9 cellular contexts compared by ENCODE assay signal in the genomic region with DNA sequence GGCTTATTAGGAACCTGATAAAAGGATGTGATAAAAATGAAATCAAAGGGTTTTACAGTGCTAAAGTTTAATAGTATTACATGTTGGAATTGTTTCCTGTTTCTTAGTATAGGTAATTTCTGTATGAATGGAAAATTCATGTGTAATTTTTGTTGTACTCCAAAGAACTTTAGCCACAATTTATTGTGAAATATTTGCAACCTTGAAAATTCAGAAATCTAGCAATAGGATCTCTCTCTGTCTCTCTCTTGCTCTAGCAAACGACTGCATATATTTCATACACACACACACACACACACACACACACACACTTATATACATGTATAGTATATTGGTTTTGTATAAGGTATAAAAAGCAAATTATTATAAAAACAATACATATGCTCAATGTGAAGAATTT. TPM values are rescaled to one million over a fixed set of nuclear protein-coding genes. Genes with fewer than 3 reads are reported as not detected.
DNase-seq lines count a peak whose midpoint lies in the region; ATAC-seq and TF ChIP-seq lines count a peak whose summit lies in the region.
"Had no signal": no experiment of that assay in that cellular context is flagged by ENCODE, and none has a peak within 500 bp of the region (broad histone marks: within the 10 kb centered on the region; RNA-seq: fewer than 3 reads in every experiment).

No MANE protein-coding gene starts in this region.

- CTCF ChIA-PET in Calu3 (lab: Charles Lee) (interaction anchor here (0.7 to 1.3 kb wide), 2 partner anchors 41 to 85 kb away, joined by 3 read pairs; no protein-coding TSS in a partner anchor), OCI-LY7 (lab: Charles Lee; ENCODE audit: unreplicated experiment) (interaction anchor here (0.7 kb wide), 1 partner anchor 15 kb away, joined by 3 read pairs; no protein-coding TSS in a partner anchor)

- H3K36me3 Mint-ChIP-seq in Calu3 (ENCODE audit: insufficient read depth, unreplicated experiment), result no peaks in the 10 kb centered on the region

- no peaks in the 10 kb centered on the region for H3K9me3 Mint-ChIP-seq in Calu3 (ENCODE audit: low read depth, unreplicated experiment)

- H3K79me2 ChIP-seq in OCI-LY7 (ENCODE audit: insufficient read depth, low read depth, low read length), result peaks cover 82% of the 10 kb centered on the region

- peak overlapping the region; percentile 9 for H3K27ac Mint-ChIP-seq in Calu3 (ENCODE audit: unreplicated experiment)

- H2AFZ ChIP-seq in OCI-LY7 (ENCODE audit: low read length), result no peak overlapping the region

- POLR2A ChIA-PET in OCI-LY7 (lab: Charles Lee), result interaction anchor here (0.5 to 1.0 kb wide), 3 partner anchors 8 to 1137 kb away, joined by 3 to 5 read pairs (median 4); no protein-coding TSS in a partner anchor

- H3K36me3 ChIP-seq in OCI-LY7 (ENCODE audit: insufficient read depth, low read length) (peaks cover 33% of the 10 kb centered on the region), psoas muscle (ENCODE audit: insufficient read depth in 1 of 2, low read depth in 1 of 2) (no peaks in the 10 kb centered on the region)

- H3K4me2 ChIP-seq in OCI-LY7 (ENCODE audit: low read length), result peak overlapping the region; percentile 84

- H3K4me1 ChIP-seq in OCI-LY7 (ENCODE audit: insufficient read depth, low read length, poor library complexity, severe bottlenecking) (peaks cover 24% of the 10 kb centered on the region), psoas muscle (peaks cover 36% of the 10 kb centered on the region)

- H3K9me3 ChIP-seq in OCI-LY7 (ENCODE audit: low read length) (peaks cover 4% of the 10 kb centered on the region; the same call in 1 of the 2 replicates), psoas muscle (no peaks in the 10 kb centered on the region)

- peaks cover 43% of the 10 kb centered on the region for H3K4me1 Mint-ChIP-seq in Calu3 (ENCODE audit: low read depth, unreplicated experiment)

- no peaks in the 10 kb centered on the region for H3K27me3 ChIP-seq in psoas muscle (ENCODE audit: insufficient read depth in 3 of 3, low read length in 2 of 3)

- ATAC-seq in psoas muscle, result no peak
- no peak for ATAC-seq in HG02840 (IDR thresholded peaks at IDR 0.05; ENCODE audit: low FRiP score, unreplicated experiment)
- no peak for ATAC-seq in HG03045 (IDR thresholded peaks at IDR 0.05; ENCODE audit: unreplicated experiment)
- ATAC-seq in GM18519 (IDR thresholded peaks at IDR 0.05; ENCODE audit: low FRiP score, unreplicated experiment), result no peak

- TF ChIP-seq CTCF in Calu3 (IDR thresholded peaks at IDR 0.05; ENCODE audit: unreplicated experiment) (no peak), OCI-LY7 (conservative IDR thresholded peaks at IDR 0.05; ENCODE audit: low read length) (no peak), epithelial cell of proximal tubule (conservative IDR thresholded peaks at IDR 0.05; ENCODE audit: low read depth, low read length) (no peak), psoas muscle (IDR thresholded peaks at IDR 0.05) (no peak)

- H3K4me3 ChIP-seq in OCI-LY7 (ENCODE audit: low read depth, low read length, poor library complexity, severe bottlenecking) (peak overlapping the region; percentile 59), epithelial cell of proximal tubule (ENCODE audit: low read depth, low read length) (peak overlapping the region; percentile 27), psoas muscle (peak overlapping the region; percentile 65)

- DNase-seq in Calu3, result no peak
- no peak for DNase-seq in OCI-LY7 (ENCODE audit: low spot score)
- no peak for DNase-seq in epithelial cell of proximal tubule (ENCODE audit: low read depth)
- DNase-seq in psoas muscle, result no peak
- DNase-seq: NCI-H1930, SHP77 treated with DMSO at 0.1 percent for 48 hours had no signal

- 0 to 6% (median 0%) methylated on average over 1 of the region's 1 CpG for WGBS in psoas muscle, 3 donors

- H3K27me3 Mint-ChIP-seq in Calu3 (ENCODE audit: unreplicated experiment), result no peaks in the 10 kb centered on the region

- H3K4me3 Mint-ChIP-seq in Calu3 (ENCODE audit: low read depth, unreplicated experiment), result no peak overlapping the region

- H3K27ac ChIP-seq in OCI-LY7 (ENCODE audit: low read depth, low read length, poor library complexity, severe bottlenecking) (no peak overlapping the region), psoas muscle (peak overlapping the region; percentile 51)

- intact Hi-C loops in Calu3 (cut with micrococcal nuclease; ENCODE audit: unreplicated experiment), result no loop called here
- intact Hi-C loops in OCI-LY7 (cut with micrococcal nuclease; ENCODE audit: unreplicated experiment), result no loop called here
- intact Hi-C loops in psoas muscle (cut with DNase I), result no loop called here

- H4K20me1 ChIP-seq in OCI-LY7 (ENCODE audit: insufficient read depth, low read length), result 0 out of 2 replicates have a peak, but pooled peaks cover 4% of the 10 kb centered on the region

- no peaks in the 10 kb centered on the region for H3K9me2 ChIP-seq in OCI-LY7 (ENCODE audit: insufficient read depth, low read length)

- BruUV-seq in Calu3 (replicated peaks; lab: Mats Ljungman, UMichigan) (no TSS peak), OCI-LY7 (replicated peaks; lab: Mats Ljungman, UMichigan) (no TSS peak)

RNA-seq across cellular contexts. Expression of gene PIAS1, which starts 59.6 kb away (rescaled TPM):
- 51.7 and 60.8 TPM in 2 replicates for total RNA-seq in Calu3 (2022)
- total RNA-seq in OCI-LY7 (2014; rRNA removed; shearing (Covaris generic)), result 36.2 and 44.1 TPM in 2 replicates
- total RNA-seq in OCI-LY7 (2022), result 59.0 and 72.8 TPM in 2 replicates
- 10.4 and 12.0 TPM in 2 replicates for total RNA-seq in epithelial cell of proximal tubule
- 10 to 100 TPM; 18.2 to 28.7 (median 20.8) TPM for total RNA-seq in psoas muscle
- 10 to 100 TPM in 1 of 3 donors, 1 to 10 TPM in 2; 4.4 to 15.5 (median 5.0) TPM for polyA plus RNA-seq in psoas muscle
